ENCODE assay signal across 1 cellular context in genomic region chr1:8598783-8599182, GRCh38.
A peak's percentile ranks its signal among the peaks of the same experiment; 100 is the strongest.
TF ChIP-seq lines count a peak whose summit lies in the region.

No MANE protein-coding gene starts in this region.

TF ChIP-seq in HepG2, 621 proteins besides CTCF, POLR2A, EP300 and RAD21 (continued from another document):
- TF ChIP-seq ZNF687 (CRISPR knock-in tag; IDR thresholded peaks at IDR 0.05) (0 out of 2 replicates have a peak, but pooled peaks have one; percentile 18), ZFP91 (CRISPR knock-in tag; IDR thresholded peaks at IDR 0.05; ENCODE audit: borderline replicate concordance) (0 out of 2 replicates have a peak, but pooled peaks have one; percentile 0), ZSCAN20 (CRISPR knock-in tag; IDR thresholded peaks at IDR 0.05; ENCODE audit: borderline replicate concordance) (no peak)
